Comparison of ENCODE assay signal across 21 cellular contexts in genomic region chr9:16031971-16032370, GRCh38.
A peak's percentile ranks its signal among the peaks of the same experiment; 100 is the strongest.
DNase-seq lines count a peak whose midpoint lies in the region; ATAC-seq, FAIRE-seq and TF ChIP-seq lines count a peak whose summit lies in the region.
"Had no signal": no experiment of that assay in that cellular context is flagged by ENCODE, and none has a peak within 500 bp of the region (broad histone marks: within the 10 kb centered on the region; RNA-seq: fewer than 3 reads in every experiment).

No MANE protein-coding gene starts in this region.

- intact Hi-C loops in lower leg skin (cut with DNase I; ENCODE audit: low total_unique reads): no loop called here
- intact Hi-C loops in activated CD4-positive, alpha-beta T cell treated with anti-CD3 and anti-CD28 coated beads for 36 hours (cut with DNase I, micrococcal nuclease): no loop called here

- H3K4me3 ChIP-seq in lower leg skin (ENCODE audit: low read depth, poor library complexity, severe bottlenecking): no peak overlapping the region
- H3K4me3 ChIP-seq: lung, prostate gland, smooth muscle cell, suprapubic skin had no signal

- no peaks in the 10 kb centered on the region for H3K36me3 Mint-ChIP-seq in activated CD4-positive, alpha-beta T cell treated with anti-CD3 and anti-CD28 coated beads for 36 hours (ENCODE audit: low read depth)
- H3K36me3 Mint-ChIP-seq: activated naive CD4-positive, alpha-beta T cell treated with anti-CD3 and anti-CD28 coated beads, Interleukin-2, amount 50 U/mL, for 72 hours; CD14-positive monocyte; natural killer cell had no signal

- H3K27ac Mint-ChIP-seq in activated CD4-positive, alpha-beta T cell treated with anti-CD3 and anti-CD28 coated beads for 36 hours: no peak overlapping the region
- H3K27ac Mint-ChIP-seq: activated B cell treated with CpG ODN at 0.5 μM for 24 hours; activated CD8-positive, alpha-beta T cell treated with anti-CD3 and anti-CD28 coated beads, Interleukin-2, amount 10 ng/mL, durations not matched to agents 7 days and 5 days; activated naive CD4-positive, alpha-beta T cell treated with anti-CD3 and anti-CD28 coated beads, Interleukin-2, amount 50 U/mL, for 72 hours; activated T-cell treated with anti-CD3 and anti-CD28 coated beads, Interleukin-2, amount 50 U/mL, for 72 hours; CD14-positive monocyte; natural killer cell had no signal

- H3K4me3 Mint-ChIP-seq in activated CD4-positive, alpha-beta T cell treated with anti-CD3 and anti-CD28 coated beads for 36 hours: no peak overlapping the region
- H3K4me3 Mint-ChIP-seq: activated B cell treated with CpG ODN at 0.5 μM for 24 hours; activated CD8-positive, alpha-beta T cell treated with anti-CD3 and anti-CD28 coated beads, Interleukin-2, amount 10 ng/mL, durations not matched to agents 7 days and 5 days; activated T-cell treated with anti-CD3 and anti-CD28 coated beads, Interleukin-2, amount 50 U/mL, for 72 hours; natural killer cell had no signal

- POLR2A ChIA-PET in activated CD4-positive, alpha-beta T cell treated with anti-CD3 and anti-CD28 coated beads for 36 hours (lab: Charles Lee): no interaction called here

- TF ChIP-seq POLR2A in H54 (IDR thresholded peaks at IDR 0.05; ENCODE audit: low read depth, low read length) (no peak), lower leg skin (IDR thresholded peaks at IDR 0.05) (no peak)

- H3K4me1 Mint-ChIP-seq in activated CD4-positive, alpha-beta T cell treated with anti-CD3 and anti-CD28 coated beads for 36 hours: peaks cover 5% of the 10 kb centered on the region
- H3K4me1 Mint-ChIP-seq: activated B cell treated with CpG ODN at 0.5 μM for 24 hours had no signal

- WGBS in lower leg skin, 2 donors: 65 to 71% methylated on average over 6 of the region's 6 CpGs

- TF ChIP-seq CTCF in lower leg skin (IDR thresholded peaks at IDR 0.05): no peak

- H3K9me3 Mint-ChIP-seq in activated CD4-positive, alpha-beta T cell treated with anti-CD3 and anti-CD28 coated beads for 36 hours (ENCODE audit: low read depth): no peaks in the 10 kb centered on the region
- H3K9me3 Mint-ChIP-seq: activated B cell treated with CpG ODN at 0.5 μM for 24 hours; activated naive CD4-positive, alpha-beta T cell treated with anti-CD3 and anti-CD28 coated beads, Interleukin-2, amount 50 U/mL, for 72 hours; natural killer cell had no signal

- FAIRE-seq in H54 (lab: Jason Lieb, UNC) (peak; percentile 89), urothelium cell line (lab: Jason Lieb, UNC) (no peak)

- ATAC-seq in SK-N-SH treated with all-trans-retinoic acid at 6 μM for 48 hours: peak; percentile 34; the same call in 1 of the 3 replicates
- no peak for ATAC-seq in activated CD4-positive, alpha-beta T cell treated with anti-CD3 and anti-CD28 coated beads for 36 hours
- ATAC-seq: activated CD8-positive, alpha-beta T cell treated with anti-CD3 and anti-CD28 coated beads, Interleukin-2, amount 10 ng/mL, durations not matched to agents 7 days and 5 days; natural killer cell had no signal

- CTCF ChIA-PET in activated CD4-positive, alpha-beta T cell treated with anti-CD3 and anti-CD28 coated beads for 36 hours (lab: Charles Lee): interaction anchor here (0.8 kb wide), 1 partner anchor 1055 kb away, joined by 3 read pairs; no protein-coding TSS in a partner anchor

- DNase-seq in H54 (ENCODE audit: insufficient read length, low spot score): peak; percentile 26
- DNase-seq in iris pigment epithelial cell (ENCODE audit: low read depth): peak; percentile 42
- DNase-seq in urothelium cell line (ENCODE audit: low spot score): peak; percentile 23
- DNase-seq in stimulated activated naive CD4-positive, alpha-beta T cell treated with Interleukin-2 at 50 U/mL for 16 hours (lab: John Stamatoyannopoulos, UW): no peak
- DNase-seq in lower leg skin (ENCODE audit: low spot score in 2 of 2): no peak
- no peak for DNase-seq in activated CD4-positive, alpha-beta T cell treated with anti-CD3 and anti-CD28 coated beads for 36 hours
- DNase-seq: activated B cell treated with CpG ODN at 0.5 μM for 24 hours; activated CD8-positive, alpha-beta T cell treated with anti-CD3 and anti-CD28 coated beads, Interleukin-2, amount 10 ng/mL, durations not matched to agents 7 days and 5 days; activated T-cell treated with anti-CD3 and anti-CD28 coated beads, Interleukin-2, amount 50 U/mL, for 72 hours; erythroblast; H7; natural killer cell; NCI-H1092; NCI-H526 had no signal

- H3K27me3 Mint-ChIP-seq in activated CD4-positive, alpha-beta T cell treated with anti-CD3 and anti-CD28 coated beads for 36 hours: peaks cover 2% of the 10 kb centered on the region
- H3K27me3 Mint-ChIP-seq: activated B cell treated with CpG ODN at 0.5 μM for 24 hours had no signal

TF ChIP-seq in SK-N-SH treated with all-trans-retinoic acid at 6 μM for 48 hours, 23 proteins besides CTCF, POLR2A, EP300 and RAD21:
- TF ChIP-seq ZNF565 (CRISPR knock-in tag; conservative IDR thresholded peaks at IDR 0.05; ENCODE audit: low read depth) (no peak), TCF4 (CRISPR knock-in tag; IDR thresholded peaks at IDR 0.05; ENCODE audit: borderline replicate concordance) (no peak), POU6F1 (CRISPR knock-in tag; IDR thresholded peaks at IDR 0.05; ENCODE audit: borderline replicate concordance, low read depth) (no peak), ESRRG (CRISPR knock-in tag; IDR thresholded peaks at IDR 0.05) (no peak), GLIS3 (CRISPR knock-in tag; IDR thresholded peaks at IDR 0.05) (no peak), ZNF8 (CRISPR knock-in tag; IDR thresholded peaks at IDR 0.05) (no peak)
- TF ChIP-seq, protein P1, sequence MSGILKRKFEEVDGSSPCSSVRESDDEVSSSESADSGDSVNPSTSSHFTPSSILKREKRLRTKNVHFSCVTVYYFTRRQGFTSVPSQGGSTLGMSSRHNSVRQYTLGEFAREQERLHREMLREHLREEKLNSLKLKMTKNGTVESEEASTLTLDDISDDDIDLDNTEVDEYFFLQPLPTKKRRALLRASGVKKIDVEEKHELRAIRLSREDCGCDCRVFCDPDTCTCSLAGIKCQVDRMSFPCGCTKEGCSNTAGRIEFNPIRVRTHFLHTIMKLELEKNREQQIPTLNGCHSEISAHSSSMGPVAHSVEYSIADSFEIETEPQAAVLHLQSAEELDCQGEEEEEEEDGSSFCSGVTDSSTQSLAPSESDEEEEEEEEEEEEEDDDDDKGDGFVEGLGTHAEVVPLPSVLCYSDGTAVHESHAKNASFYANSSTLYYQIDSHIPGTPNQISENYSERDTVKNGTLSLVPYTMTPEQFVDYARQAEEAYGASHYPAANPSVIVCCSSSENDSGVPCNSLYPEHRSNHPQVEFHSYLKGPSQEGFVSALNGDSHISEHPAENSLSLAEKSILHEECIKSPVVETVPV (CRISPR knock-in tag; IDR thresholded peaks at IDR 0.05): no peak

Comparison
In these comparisons a context has a peak if more than half of its experiments do, and no peak if none do; other contexts are left out.
1. DNase-seq: peak in H54 (single experiment), iris pigment epithelial cell (single experiment) and urothelium cell line (single experiment); none in stimulated activated naive CD4-positive, alpha-beta T cell treated with Interleukin-2 at 50 U/mL for 16 hours (single experiment), lower leg skin (0 of 2) and activated CD4-positive, alpha-beta T cell treated with anti-CD3 and anti-CD28 coated beads for 36 hours (single experiment).